ENCODE assay signal across 11 cellular contexts in the genomic region with DNA sequence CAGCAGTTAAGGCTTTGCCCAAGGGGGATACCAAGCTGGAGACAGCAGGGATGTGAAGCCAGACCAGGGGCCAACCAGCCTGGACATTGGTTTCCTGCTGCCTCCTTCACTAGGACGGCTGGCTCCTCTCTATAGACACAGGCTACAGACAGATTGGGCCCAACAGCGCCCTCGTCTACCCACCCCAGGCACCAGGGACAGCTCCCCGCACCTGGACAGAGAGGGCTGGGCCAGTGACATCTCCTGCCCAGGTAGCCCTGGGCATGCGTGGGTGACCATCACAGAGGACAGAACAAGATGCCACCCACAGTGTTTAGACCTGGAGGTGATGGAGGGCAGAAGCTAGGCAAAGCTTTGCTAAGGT. TPM values are rescaled to one million over a fixed set of nuclear protein-coding genes. Genes with fewer than 3 reads are reported as not detected.
DNase-seq lines count a peak whose midpoint lies in the region; ATAC-seq, FAIRE-seq and TF ChIP-seq lines count a peak whose summit lies in the region.
"Had no signal": no experiment of that assay in that cellular context is flagged by ENCODE, and none has a peak within 500 bp of the region (broad histone marks: within the 10 kb centered on the region; RNA-seq: fewer than 3 reads in every experiment).

No MANE protein-coding gene starts in this region.

- H3K4me3 Mint-ChIP-seq in endodermal cell = peak overlapping the region; percentile 78
- H3K4me3 Mint-ChIP-seq in nephron = peak overlapping the region; percentile 72 to 84 (median 81)

- no peak overlapping the region for H2AFZ ChIP-seq in HepG2 (ENCODE audit: low read length)

- H3K79me2 ChIP-seq in HepG2 (ENCODE audit: insufficient read depth, low read length) = no peaks in the 10 kb centered on the region

- H3K9me3 Mint-ChIP-seq in endodermal cell (no peaks in the 10 kb centered on the region), nephron (no peaks in the 10 kb centered on the region)

- CTCF ChIA-PET in HepG2 (lab: Yijun Ruan, JAX; ENCODE audit: low intra/inter-chr PET ratio, low total read pairs) = no interaction called here

- TF ChIP-seq EP300 in HepG2 (IDR thresholded peaks at IDR 0.05; ENCODE audit: low read depth in 2 of 2, low read length in 2 of 2) = no peak
- no peak for TF ChIP-seq EP300 in HepG2 (CRISPR knock-in tag; IDR thresholded peaks at IDR 0.05; ENCODE audit: borderline replicate concordance)

- POLR2A ChIA-PET in HepG2 (lab: Yijun Ruan, JAX) = no interaction called here

- intact Hi-C loops in HepG2 (cut with micrococcal nuclease; ENCODE audit: unreplicated experiment) = no loop called here
- intact Hi-C loops in right lobe of liver (cut with DNase I) = no loop called here

- H3K4me1 Mint-ChIP-seq in endodermal cell (peaks cover 12% of the 10 kb centered on the region), nephron (peaks cover 33% of the 10 kb centered on the region)

- no peaks in the 10 kb centered on the region for H3K4me1 ChIP-seq in HepG2 (ENCODE audit: insufficient read depth, low read length)
- H3K4me1 ChIP-seq in right lobe of liver = peaks cover 0 to 10% (median 0%) of the 10 kb centered on the region in 4 donors
- H3K4me1 ChIP-seq in endodermal cell (ENCODE audit: control insufficient read depth, insufficient read depth, low read length) = peaks cover 4% of the 10 kb centered on the region

- H3K9me3 ChIP-seq in HepG2 (ENCODE audit: low read length) (no peaks in the 10 kb centered on the region), right lobe of liver (no peaks in the 10 kb centered on the region), endodermal cell (ENCODE audit: control insufficient read depth, low read length) (no peaks in the 10 kb centered on the region)

- DNase-seq in HepG2 (ENCODE audit: low spot score) (no peak), right lobe of liver (no peak), endodermal cell (peak; percentile 76), HK-2 (ENCODE audit: unreplicated experiment) (no peak), NCI-H1417 treated with DMSO at 0.1 percent for 48 hours (lab: John Stamatoyannopoulos, UW) (no peak), nucleus accumbens (lab: John Stamatoyannopoulos, UW) (no peak)
- no peak for DNase-seq in activated CD4-positive, alpha-beta T cell treated with anti-CD3 and anti-CD28 coated beads for 48 hours
- DNase-seq: activated gamma-delta T cell treated with Interleukin-2 at 50 U/mL for 16 hours; NCI-H524 treated with DMSO at 0.1 percent for 48 hours; stimulated activated naive CD4-positive, alpha-beta T cell had no signal

- 51% methylated on average over 5 of the region's 5 CpGs for WGBS in HepG2 (ENCODE audit: low lambda C conversion rate)
- no CpG with 5 or more reads among the region's 5 CpGs for WGBS in right lobe of liver (ENCODE audit: insufficient coverage, low coverage, low lambda C conversion rate, missing lambda C conversion rate)
- WGBS in endodermal cell (ENCODE audit: insufficient coverage in 1 of 2, insufficient read length in 1 of 2), 2 experiments = 93% methylated on average over 5 of the region's 5 CpGs; no CpG with 5 or more reads in 1 of the 2 experiments

- no peak for FAIRE-seq in HepG2 (lab: Jason Lieb, UNC)

- H4K20me1 ChIP-seq in HepG2 (ENCODE audit: insufficient read depth, low read length) = no peaks in the 10 kb centered on the region

- H3K27ac ChIP-seq in HepG2 (ENCODE audit: extremely low read length, insufficient read depth, low read length) = no peak overlapping the region
- no peak overlapping the region for H3K27ac ChIP-seq in right lobe of liver
- no peak overlapping the region for H3K27ac ChIP-seq in endodermal cell (ENCODE audit: low read depth, low read length)

- TF ChIP-seq RAD21 in HepG2 (CRISPR knock-in tag; IDR thresholded peaks at IDR 0.05) = no peak

- H3K4me3 ChIP-seq in HepG2 (replicated peaks in 1 of 3; ENCODE audit: insufficient read depth in 1 of 3, low read depth in 2 of 3, low read length in 3 of 3) (no peak overlapping the region), right lobe of liver (no peak overlapping the region), endodermal cell (ENCODE audit: low read length) (no peak overlapping the region)

- no peak for TF ChIP-seq POLR2A in HepG2 (IDR thresholded peaks at IDR 0.05; ENCODE audit: insufficient read depth in 1 of 2, low read depth in 2 of 2, low read length in 2 of 2)
- TF ChIP-seq POLR2A in right lobe of liver (IDR thresholded peaks at IDR 0.05) = no peak

- peak; percentile 36; the same call in 1 of the 3 replicates for ATAC-seq in HepG2
- ATAC-seq in right lobe of liver = no peak

- peaks cover 6 to 43% of the 10 kb centered on the region in 2 experiments for H3K27me3 ChIP-seq in HepG2 (ENCODE audit: control insufficient read depth in 1 of 2, insufficient read depth in 2 of 2, low read length in 2 of 2)
- peaks cover 0 to 6% of the 10 kb centered on the region in 2 donors for H3K27me3 ChIP-seq in right lobe of liver
- peaks cover 36% of the 10 kb centered on the region for H3K27me3 ChIP-seq in endodermal cell (ENCODE audit: control insufficient read depth, insufficient read depth, low read length, poor library complexity, severe bottlenecking)

- H3K4me2 ChIP-seq in HepG2 (ENCODE audit: low read depth, low read length) = no peak overlapping the region

- no peak for TF ChIP-seq CTCF in HepG2 (CRISPR knock-in tag; IDR thresholded peaks at IDR 0.05)
- no peak for TF ChIP-seq CTCF in right lobe of liver (IDR thresholded peaks at IDR 0.05)
- no peak for TF ChIP-seq CTCF in endodermal cell (conservative IDR thresholded peaks at IDR 0.05)
- no peak for TF ChIP-seq CTCF in nephron (IDR thresholded peaks at IDR 0.05; ENCODE audit: unreplicated experiment in 3 of 3)

- no peak overlapping the region for H3K27ac Mint-ChIP-seq in endodermal cell
- no peak overlapping the region for H3K27ac Mint-ChIP-seq in nephron

- BruUV-seq in HepG2 (replicated peaks; lab: Mats Ljungman, UMichigan) = no TSS peak

- H3K27me3 Mint-ChIP-seq in endodermal cell (ENCODE audit: insufficient read depth) (peaks cover 39% of the 10 kb centered on the region), nephron (ENCODE audit: low read depth) (peaks cover 53% of the 10 kb centered on the region)

- H3K9ac ChIP-seq in HepG2 (ENCODE audit: insufficient read depth, low read depth, low read length) (no peak overlapping the region), endodermal cell (ENCODE audit: extremely low read depth, low read length, poor library complexity, severe bottlenecking) (no peak overlapping the region)

- H3K36me3 ChIP-seq in HepG2 (replicated peaks in 1 of 2; ENCODE audit: control insufficient read depth in 1 of 2, insufficient read depth in 2 of 2, low read length in 2 of 2) (no peaks in the 10 kb centered on the region), right lobe of liver (no peaks in the 10 kb centered on the region), endodermal cell (ENCODE audit: control insufficient read depth, insufficient read depth, low read length) (peaks cover 10% of the 10 kb centered on the region)

- H3K36me3 Mint-ChIP-seq in endodermal cell (ENCODE audit: low read depth) = peaks cover 5% of the 10 kb centered on the region
- H3K36me3 Mint-ChIP-seq in nephron (ENCODE audit: low read depth) = peaks cover 2% of the 10 kb centered on the region

- in situ Hi-C loops in HepG2 (cut with HindIII; ENCODE audit: extremely low pct_ligation_motif_present, low pct_unique_long_range_greater_than_20kb) = no loop called here

TF ChIP-seq in HepG2, 621 proteins besides CTCF, POLR2A, EP300 and RAD21 (continues in another document):
- TF ChIP-seq ZNF549 (CRISPR knock-in tag; IDR thresholded peaks at IDR 0.05) (no peak), MIER2 (CRISPR knock-in tag; IDR thresholded peaks at IDR 0.05) (0 out of 2 replicates have a peak, but pooled peaks have one; percentile 60)

RNA-seq across cellular contexts. Expression of a gene that starts 1.2 kb away (rescaled TPM):
- total RNA-seq in HepG2 (2016; rRNA removed; fragmentation: Illumina TruSeq; extraction: Trizol) (0.09 TPM in 1 of 2 replicates, not detected in the other), right lobe of liver (10 to 100 TPM in 2 of 6 experiments, 1 to 10 TPM in 4; 3.0 to 16.9 (median 5.5) TPM), endodermal cell (10 to 100 TPM; 18.8 to 42.6 TPM)
- total RNA-seq in HepG2 (2016; cell fraction: cytosol; rRNA removed; fragmentation: Illumina TruSeq; extraction: Trizol; ENCODE audit: low read depth) = not detected in 2 replicates
- not detected in 2 replicates for total RNA-seq in HepG2 (2016; cell fraction: insoluble cytoplasmic fraction; rRNA removed; fragmentation: Illumina TruSeq; extraction: Trizol)
- 0.09 TPM in 1 of 2 replicates, not detected in the other for total RNA-seq in HepG2 (2016; cell fraction: membrane; rRNA removed; fragmentation: Illumina TruSeq; extraction: Trizol)
- total RNA-seq in HepG2 (2016; cell fraction: nucleus; rRNA removed; fragmentation: Illumina TruSeq; extraction: Trizol) = not detected in 2 replicates
- polyA plus RNA-seq in HepG2 (2011; rRNA removed) = 0.20 and 0.67 TPM in 2 replicates
- 0.12 and 0.29 TPM in 2 replicates for polyA plus RNA-seq in HepG2 (2011; cell fraction: cytosol; rRNA removed)
- polyA plus RNA-seq in HepG2 (2011; cell fraction: nucleus; rRNA removed) = 0.09 and 0.55 TPM in 2 replicates
- 0.08 TPM in 1 of 2 replicates, not detected in the other for polyA plus RNA-seq in HepG2 (2012)
- not detected in 2 replicates for polyA plus RNA-seq in HepG2 (2016; cell fraction: cytosol; fragmentation: Illumina TruSeq; extraction: Trizol; ENCODE audit: low read depth)
- not detected in 2 replicates for polyA plus RNA-seq in HepG2 (2016; cell fraction: insoluble cytoplasmic fraction; fragmentation: Illumina TruSeq; extraction: Trizol; ENCODE audit: low read depth)
- polyA plus RNA-seq in HepG2 (2016; cell fraction: membrane; fragmentation: Illumina TruSeq; extraction: Trizol; ENCODE audit: low read depth) = 0.15 TPM in 1 of 2 replicates, not detected in the other
- polyA plus RNA-seq in HepG2 (2016; cell fraction: nucleus; fragmentation: Illumina TruSeq; extraction: Trizol; ENCODE audit: insufficient read depth, low read depth) = not detected in 2 replicates
- polyA minus RNA-seq in HepG2 (2011; rRNA and poly(A)+ RNA removed; ENCODE audit: low replicate concordance) = 0.18 and 0.35 TPM in 2 replicates
- not detected in 2 replicates for polyA minus RNA-seq in HepG2 (2011; cell fraction: cytosol; rRNA and poly(A)+ RNA removed)
- polyA minus RNA-seq in HepG2 (2011; cell fraction: nucleus; rRNA and poly(A)+ RNA removed) = not detected in 2 replicates
- polyA plus RNA-seq in endodermal cell (2013, experiment 1 of 2) = 57.9 TPM
- polyA plus RNA-seq in endodermal cell (2013, experiment 2 of 2) = 51.3 TPM
